ENCODE assay signal across 26 cellular contexts in genomic region chr1:93993731-93994130, GRCh38.
DNase-seq lines count a peak whose midpoint lies in the region; ATAC-seq, FAIRE-seq and TF ChIP-seq lines count a peak whose summit lies in the region.
"Had no signal": no experiment of that assay in that cellular context is flagged by ENCODE, and none has a peak within 500 bp of the region (broad histone marks: within the 10 kb centered on the region; RNA-seq: fewer than 3 reads in every experiment).

No MANE protein-coding gene starts in this region.

- no peak overlapping the region for H2BK120ac ChIP-seq in mesenchymal stem cell (ENCODE audit: low read depth, low read length)

- H3K23ac ChIP-seq in mesenchymal stem cell (ENCODE audit: low read length in 2 of 2) = no peak overlapping the region

- H2BK15ac ChIP-seq in mesenchymal stem cell (ENCODE audit: low read depth, poor library complexity, severe bottlenecking) = no peak overlapping the region

- H2AK5ac ChIP-seq in mesenchymal stem cell (ENCODE audit: low read length, severe bottlenecking) = no peak overlapping the region

- H3K36me3 Mint-ChIP-seq in HFFc6 (ENCODE audit: low read depth) = no peaks in the 10 kb centered on the region
- no peaks in the 10 kb centered on the region for H3K36me3 Mint-ChIP-seq in astrocyte (ENCODE audit: low read depth, unreplicated experiment)
- H3K36me3 Mint-ChIP-seq: activated naive CD4-positive, alpha-beta T cell treated with anti-CD3 and anti-CD28 coated beads, Interleukin-2, amount 50 U/mL, for 72 hours; CD14-positive monocyte had no signal

- no peaks in the 10 kb centered on the region for H4K20me1 ChIP-seq in astrocyte (ENCODE audit: insufficient read depth, low read length)

- no peaks in the 10 kb centered on the region for H3K79me2 ChIP-seq in astrocyte (ENCODE audit: insufficient read depth, low read length)

- no peak for ATAC-seq in GM18511 (IDR thresholded peaks at IDR 0.05; ENCODE audit: unreplicated experiment)
- ATAC-seq: activated CD4-positive, CD25-positive, alpha-beta regulatory T cell treated with anti-CD3 and anti-CD28 coated beads, Interleukin-2, amount 50 U/mL, for 24 hours; activated naive CD4-positive, alpha-beta T cell treated with anti-CD3 and anti-CD28 coated beads, Interleukin-2, amount 50 U/mL, for 72 hours; activated T-cell treated with anti-CD3 and anti-CD28 coated beads, Interleukin-2, amount 50 U/mL, for 72 hours; effector memory CD8-positive, alpha-beta T cell; mucosa of descending colon had no signal

- no peak overlapping the region for H3K14ac ChIP-seq in mesenchymal stem cell (ENCODE audit: low read length in 2 of 2)

- no peak overlapping the region for H3K4ac ChIP-seq in mesenchymal stem cell (ENCODE audit: low read depth in 1 of 2, low read length in 2 of 2)

- H4K8ac ChIP-seq in mesenchymal stem cell (ENCODE audit: low read length) = peak overlapping the region; percentile 7

- H3K4me1 Mint-ChIP-seq in HFFc6 (ENCODE audit: low read depth) (peaks cover 24% of the 10 kb centered on the region), astrocyte (ENCODE audit: low read depth, unreplicated experiment) (peaks cover 53% of the 10 kb centered on the region)

- TF ChIP-seq POLR2A in spleen (IDR thresholded peaks at IDR 0.05) = no peak

- H3K4me2 ChIP-seq in astrocyte (ENCODE audit: low read length) (peak overlapping the region; percentile 47), mesenchymal stem cell (ENCODE audit: low read length, poor library complexity, severe bottlenecking) (no peak overlapping the region)

- no peaks in the 10 kb centered on the region for H3K27me3 ChIP-seq in astrocyte (ENCODE audit: insufficient read depth, low read length)
- peaks cover 0 to 3% of the 10 kb centered on the region in 2 experiments for H3K27me3 ChIP-seq in mesenchymal stem cell (ENCODE audit: control insufficient read depth in 1 of 2, insufficient read depth in 1 of 2, low read length in 2 of 2)
- peaks cover 0 to 32% (median 0%) of the 10 kb centered on the region in 7 donors for H3K27me3 ChIP-seq in spleen (replicated peaks in 1 of 7)

- no peak overlapping the region for H2AFZ ChIP-seq in astrocyte (ENCODE audit: low read depth, low read length)
- no peak overlapping the region for H2AFZ ChIP-seq in mesenchymal stem cell (ENCODE audit: low read depth, low read length)

- H3K9me3 Mint-ChIP-seq in HFFc6 (no peaks in the 10 kb centered on the region), astrocyte (ENCODE audit: unreplicated experiment) (no peaks in the 10 kb centered on the region)
- H3K9me3 Mint-ChIP-seq: activated naive CD4-positive, alpha-beta T cell treated with anti-CD3 and anti-CD28 coated beads, Interleukin-2, amount 50 U/mL, for 72 hours; activated T-cell treated with anti-CD3 and anti-CD28 coated beads, Interleukin-2, amount 50 U/mL, for 72 hours; effector memory CD8-positive, alpha-beta T cell had no signal

- FAIRE-seq in astrocyte (lab: Jason Lieb, UNC) = no peak
- FAIRE-seq: H54, RCC 7860 had no signal

- no peak overlapping the region for H2BK12ac ChIP-seq in mesenchymal stem cell (ENCODE audit: low read length in 2 of 2)

- peaks cover 32% of the 10 kb centered on the region for H3K4me1 ChIP-seq in astrocyte (ENCODE audit: insufficient read depth, low read length)
- H3K4me1 ChIP-seq in mesenchymal stem cell (ENCODE audit: control insufficient read depth, insufficient read depth, low read depth, low read length) = peaks cover 12% of the 10 kb centered on the region
- peaks cover 0 to 15% (median 2%) of the 10 kb centered on the region in 6 donors for H3K4me1 ChIP-seq in spleen
- H3K4me1 ChIP-seq: left ventricle myocardium inferior had no signal

- H3K27ac Mint-ChIP-seq in HFFc6 (no peak overlapping the region; the same call in 1 of the 2 replicates), astrocyte (ENCODE audit: unreplicated experiment) (peak overlapping the region; percentile 89)
- H3K27ac Mint-ChIP-seq: activated naive CD4-positive, alpha-beta T cell treated with anti-CD3 and anti-CD28 coated beads, Interleukin-2, amount 50 U/mL, for 72 hours; activated T-cell treated with anti-CD3 and anti-CD28 coated beads, Interleukin-2, amount 50 U/mL, for 72 hours had no signal

- H3K79me1 ChIP-seq in mesenchymal stem cell (replicated peaks; ENCODE audit: low read length, poor library complexity, severe bottlenecking) = no peaks in the 10 kb centered on the region

- no peak overlapping the region for H3K18ac ChIP-seq in mesenchymal stem cell (ENCODE audit: low read depth in 1 of 2, low read length in 2 of 2)

- H3K36me3 ChIP-seq in astrocyte (ENCODE audit: insufficient read depth, low read length) = no peaks in the 10 kb centered on the region
- no peaks in the 10 kb centered on the region for H3K36me3 ChIP-seq in mesenchymal stem cell (ENCODE audit: control insufficient read depth in 1 of 2, insufficient read depth in 2 of 2, low read depth in 1 of 2, low read length in 2 of 2)
- no peaks in the 10 kb centered on the region for H3K36me3 ChIP-seq in spleen
- H3K36me3 ChIP-seq: left ventricle myocardium inferior had no signal

- H3K27me3 Mint-ChIP-seq in HFFc6 (ENCODE audit: insufficient read depth) (peaks cover 9% of the 10 kb centered on the region), astrocyte (ENCODE audit: low read depth, unreplicated experiment) (peaks cover 4% of the 10 kb centered on the region)

- TF ChIP-seq CTCF in AG10803 (conservative IDR thresholded peaks at IDR 0.05; ENCODE audit: low read length) (no peak), HFFc6 (IDR thresholded peaks at IDR 0.05) (no peak), astrocyte (IDR thresholded peaks at IDR 0.05; ENCODE audit: insufficient read depth, low read depth, low read length) (no peak), spleen (IDR thresholded peaks at IDR 0.05 in 8 of 11, conservative IDR thresholded peaks at IDR 0.05 in 3 of 11) (no peak)

- H3K9me3 ChIP-seq in astrocyte (ENCODE audit: insufficient read depth, low read depth, low read length) (no peaks in the 10 kb centered on the region), mesenchymal stem cell (ENCODE audit: control insufficient read depth, low read length) (no peaks in the 10 kb centered on the region), spleen (no peaks in the 10 kb centered on the region)
- H3K9me3 ChIP-seq: left ventricle myocardium inferior, mucosa of descending colon had no signal

- H3K9ac ChIP-seq in astrocyte (ENCODE audit: low read length) (no peak overlapping the region), mesenchymal stem cell (ENCODE audit: low read length) (no peak overlapping the region)

- H2BK5ac ChIP-seq in mesenchymal stem cell (ENCODE audit: low read depth, low read length, poor library complexity, severe bottlenecking) = no peak overlapping the region

- H3K27ac ChIP-seq in astrocyte (ENCODE audit: low read depth, low read length) (no peak overlapping the region), mesenchymal stem cell (ENCODE audit: low read length, poor library complexity, severe bottlenecking) (no peak overlapping the region), spleen (no peak overlapping the region)
- H3K27ac ChIP-seq: left ventricle myocardium inferior, SK-N-MC had no signal

- intact Hi-C loops in spleen (cut with DNase I; ENCODE audit: low total_unique reads) = no loop called here

- DNase-seq in AG10803 (ENCODE audit: low read depth) = peak; percentile 25
- DNase-seq in HFFc6 = peak; percentile 47
- DNase-seq in astrocyte (ENCODE audit: low read depth) = peak; percentile 96
- peak; percentile 70 for DNase-seq in mesenchymal stem cell
- DNase-seq in activated CD4-positive, alpha-beta T cell treated with anti-CD3 and anti-CD28 coated beads for 1 hour = no peak
- no peak for DNase-seq in spleen
- no peak for DNase-seq in activated CD4-positive, alpha-beta T cell treated with anti-CD3 and anti-CD28 coated beads for 4 hours
- DNase-seq: activated T-cell treated with anti-CD3 and anti-CD28 coated beads, Interleukin-2, amount 50 U/mL, for 72 hours; effector memory CD8-positive, alpha-beta T cell; GF-D8; head of caudate nucleus; left ventricle myocardium inferior; mucosa of descending colon; NCI-H1092; NCI-H2029; NCI-H226; occipital lobe; retina; T-helper 9 cell had no signal

- no peak overlapping the region for H3K4me3 ChIP-seq in AG10803 (ENCODE audit: low read length)
- no peak overlapping the region for H3K4me3 ChIP-seq in astrocyte (ENCODE audit: insufficient read depth, low read depth, low read length)
- no peak overlapping the region for H3K4me3 ChIP-seq in mesenchymal stem cell (ENCODE audit: insufficient read depth in 1 of 2, low read depth in 1 of 2, low read length in 2 of 2)
- no peak overlapping the region for H3K4me3 ChIP-seq in spleen
- H3K4me3 ChIP-seq: left ventricle myocardium inferior, mucosa of descending colon, SK-N-MC had no signal

- WGBS in mesenchymal stem cell = 73% methylated on average over 2 of the region's 6 CpGs
- 72 to 90% (median 82%) methylated on average over 6 of the region's 6 CpGs for WGBS in spleen, 5 donors

- H4K91ac ChIP-seq in mesenchymal stem cell (ENCODE audit: low read length) = no peak overlapping the region

- H3K4me3 Mint-ChIP-seq in HFFc6 (no peak overlapping the region), astrocyte (ENCODE audit: unreplicated experiment) (no peak overlapping the region)
- H3K4me3 Mint-ChIP-seq: activated T-cell treated with anti-CD3 and anti-CD28 coated beads, Interleukin-2, amount 50 U/mL, for 72 hours; CD14-positive monocyte had no signal

Comparison
In these comparisons a context has a peak if more than half of its experiments do, and no peak if none do; other contexts are left out.
1. DNase-seq: peak in AG10803 (single experiment), HFFc6 (single experiment), astrocyte (single experiment) and mesenchymal stem cell (single experiment); none in activated CD4-positive, alpha-beta T cell treated with anti-CD3 and anti-CD28 coated beads for 1 hour (single experiment), spleen (single experiment) and activated CD4-positive, alpha-beta T cell treated with anti-CD3 and anti-CD28 coated beads for 4 hours (0 of 2).